10 cellular contexts compared by ENCODE assay signal in genomic region chr10:88989423-88989822, GRCh38. TPM values are rescaled to one million over a fixed set of nuclear protein-coding genes. Genes with fewer than 3 reads are reported as not detected.
DNase-seq lines count a peak whose midpoint lies in the region; ATAC-seq and TF ChIP-seq lines count a peak whose summit lies in the region.
"Had no signal": no experiment of that assay in that cellular context is flagged by ENCODE, and none has a peak within 500 bp of the region (broad histone marks: within the 10 kb centered on the region; RNA-seq: fewer than 3 reads in every experiment).

No MANE protein-coding gene starts in this region.

- peak overlapping the region; percentile 86 for H3K4me3 ChIP-seq in left ventricle myocardium inferior
- no peak overlapping the region for H3K4me3 ChIP-seq in body of pancreas
- H3K4me3 ChIP-seq in mesodermal cell (ENCODE audit: extremely low read depth, insufficient read depth, low read length, poor library complexity, severe bottlenecking) = peak overlapping the region; percentile 88
- H3K4me3 ChIP-seq in uterus = peak overlapping the region; percentile 86

- H3K4me1 ChIP-seq in left ventricle myocardium inferior = peaks cover 71% of the 10 kb centered on the region
- H3K4me1 ChIP-seq in body of pancreas = peaks cover 16% of the 10 kb centered on the region
- H3K4me1 ChIP-seq in mesodermal cell (ENCODE audit: control insufficient read depth, insufficient read depth, low read length, poor library complexity, severe bottlenecking) = peaks cover 12% of the 10 kb centered on the region
- H3K4me1 ChIP-seq in uterus = peaks cover 5 to 6% of the 10 kb centered on the region in 2 donors

- TF ChIP-seq CTCF in left ventricle myocardium inferior (IDR thresholded peaks at IDR 0.05; ENCODE audit: borderline replicate concordance) = no peak
- TF ChIP-seq CTCF in body of pancreas (IDR thresholded peaks at IDR 0.05) = no peak
- TF ChIP-seq CTCF in uterus (IDR thresholded peaks at IDR 0.05) = no peak

- H3K9me3 ChIP-seq in left ventricle myocardium inferior (replicated peaks) = no peaks in the 10 kb centered on the region
- H3K9me3 ChIP-seq in body of pancreas = no peaks in the 10 kb centered on the region
- H3K9me3 ChIP-seq in mesodermal cell (ENCODE audit: control insufficient read depth, low read length) = no peaks in the 10 kb centered on the region
- H3K9me3 ChIP-seq in uterus = no peaks in the 10 kb centered on the region

- 66 to 80% methylated on average over 2 of the region's 2 CpGs for WGBS in body of pancreas, 2 donors
- WGBS in mesodermal cell (ENCODE audit: insufficient coverage in 2 of 2), 2 experiments = no CpG with 5 or more reads among the region's 2 CpGs

- H3K36me3 ChIP-seq in left ventricle myocardium inferior (no peaks in the 10 kb centered on the region), body of pancreas (replicated peaks in 1 of 2; ENCODE audit: insufficient read depth in 1 of 2, low read depth in 2 of 2) (no peaks in the 10 kb centered on the region), mesodermal cell (ENCODE audit: control insufficient read depth, insufficient read depth, low read length) (no peaks in the 10 kb centered on the region), uterus (no peaks in the 10 kb centered on the region)

- ATAC-seq in left ventricle myocardium superior (no peak), body of pancreas (no peak), HG03342 (IDR thresholded peaks at IDR 0.05; ENCODE audit: unreplicated experiment) (no peak)

- H3K27ac ChIP-seq in left ventricle myocardium inferior (replicated peaks) (peak overlapping the region; percentile 97), body of pancreas (peak overlapping the region in 3 of 4 donors; percentile 78 to 88 (median 87)), mesodermal cell (ENCODE audit: low read depth, low read length, severe bottlenecking) (no peak overlapping the region), uterus (peak overlapping the region; percentile 99)

- DNase-seq in left ventricle myocardium inferior (no peak), left ventricle myocardium superior (no peak), body of pancreas (no peak), uterus (no peak), NCI-H510A treated with DMSO at 0.1 percent for 48 hours (lab: John Stamatoyannopoulos, UW) (no peak), Kasumi-1 (lab: John Stamatoyannopoulos, UW) (no peak)
- DNase-seq: activated CD8-positive, alpha-beta memory T cell treated with anti-CD3 and anti-CD28 coated beads for 24 hours; NCI-H446 had no signal

- no peak for TF ChIP-seq POLR2A in body of pancreas (IDR thresholded peaks at IDR 0.05)
- no peak for TF ChIP-seq POLR2A in uterus (IDR thresholded peaks at IDR 0.05)

- intact Hi-C loops in left ventricle myocardium inferior (cut with micrococcal nuclease) = loop anchor here (5.0 kb wide), 1 partner anchor 152 kb away; no protein-coding TSS in a partner anchor
- intact Hi-C loops in left ventricle myocardium superior (cut with micrococcal nuclease) = no loop called here
- intact Hi-C loops in body of pancreas (cut with DNase I) = no loop called here
- intact Hi-C loops in uterus (cut with DNase I; ENCODE audit: low total_unique reads) = loop anchor here (5.0 kb wide), 1 partner anchor 52 kb away; no protein-coding TSS in a partner anchor

- H3K27me3 ChIP-seq in left ventricle myocardium inferior (ENCODE audit: low read depth) (no peaks in the 10 kb centered on the region), body of pancreas (no peaks in the 10 kb centered on the region), uterus (no peaks in the 10 kb centered on the region)

RNA-seq across cellular contexts. Expression of gene FAS, which starts 1.2 kb away (rescaled TPM):
- total RNA-seq in left ventricle myocardium inferior (3.7 TPM), left ventricle myocardium superior (4.0 TPM), body of pancreas (10 to 100 TPM; 13.7 to 22.1 TPM), uterus (100 to 1,000 TPM in 1 of 4 donors, 10 to 100 TPM in 3; 14.4 to 133 (median 48.7) TPM)
- 10.2 TPM for polyA plus RNA-seq in mesodermal cell (2013, experiment 1 of 2)
- 8.8 TPM for polyA plus RNA-seq in mesodermal cell (2013, experiment 2 of 2)

RNA-seq across cellular contexts. Expression of gene ACTA2, which starts 36.9 kb away (rescaled TPM):
- total RNA-seq in left ventricle myocardium inferior (89.4 TPM), left ventricle myocardium superior (53.5 TPM), body of pancreas (100 to 1,000 TPM in 1 of 2 donors, 10 to 100 TPM in 1; 41.5 to 136 TPM), uterus (1,000 to 10,000 TPM; 2,685 to 5,347 (median 3,837) TPM)
- polyA plus RNA-seq in mesodermal cell (2013, experiment 1 of 2) = 247 TPM
- polyA plus RNA-seq in mesodermal cell (2013, experiment 2 of 2) = 188 TPM

Comparison
In these comparisons a context has a peak if more than half of its experiments do, and no peak if none do; other contexts are left out.
1. intact Hi-C loops: an anchor here in left ventricle myocardium inferior (5.0 kb wide) and uterus (5.0 kb wide); none called in left ventricle myocardium superior and body of pancreas.
2. H3K4me3 ChIP-seq: peak in left ventricle myocardium inferior (single experiment), mesodermal cell (single experiment) and uterus (2 of 2); none in body of pancreas (0 of 2).
3. RNA of gene ACTA2, which starts 36.9 kb away (total RNA-seq): 2,685 to 5,347 TPM in uterus; 41.5 to 136 TPM in body of pancreas, 89.4 TPM in left ventricle myocardium inferior (single experiment) and 53.5 TPM in left ventricle myocardium superior (single experiment); every median in the first group is over 10 times any median in the second.